Comparison of ENCODE assay signal across 10 cellular contexts in the genomic region with DNA sequence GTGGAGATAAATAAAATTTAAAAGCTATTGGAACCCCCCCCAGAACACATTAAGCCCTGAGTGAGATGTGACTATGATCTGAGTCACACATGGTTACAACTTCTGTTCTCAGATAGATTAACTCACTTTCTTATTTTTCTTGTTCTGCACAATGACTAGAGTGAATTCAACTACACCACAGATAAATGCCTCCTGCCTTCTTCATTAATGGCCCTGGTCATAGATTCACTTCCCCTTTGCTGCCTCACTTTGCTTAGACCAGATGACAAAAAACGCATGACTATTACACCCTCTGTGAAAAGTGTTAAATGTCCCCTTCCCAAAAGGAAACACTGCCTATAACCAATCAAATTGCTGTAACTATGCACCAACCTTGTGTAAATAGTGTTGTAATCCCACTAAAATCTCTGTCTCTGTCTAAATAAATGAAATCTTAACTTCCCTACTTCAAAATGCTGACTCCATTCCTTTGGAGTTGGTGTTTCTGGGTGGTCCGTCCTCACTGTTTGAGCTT. TPM values are rescaled to one million over a fixed set of nuclear protein-coding genes. Genes with fewer than 3 reads are reported as not detected.
DNase-seq lines count a peak whose midpoint lies in the region; ATAC-seq and TF ChIP-seq lines count a peak whose summit lies in the region.
"Had no signal": no experiment of that assay in that cellular context is flagged by ENCODE, and none has a peak within 500 bp of the region (broad histone marks: within the 10 kb centered on the region; RNA-seq: fewer than 3 reads in every experiment).

No MANE protein-coding gene starts in this region.

- no peak for TF ChIP-seq POLR2A in testis (IDR thresholded peaks at IDR 0.05)

- H3K27ac ChIP-seq in osteoblast (ENCODE audit: low read depth, low read length) (no peak overlapping the region), testis (no peak overlapping the region), caudate nucleus (ENCODE audit: low read depth, low read length) (no peak overlapping the region)

- H3K4me2 ChIP-seq in osteoblast (ENCODE audit: insufficient read depth, low read length): no peak overlapping the region

- 69 to 80% methylated on average over 2 of the region's 2 CpGs for WGBS in testis, 2 donors

- H3K4me3 ChIP-seq in osteoblast (ENCODE audit: insufficient read depth, low read length) (no peak overlapping the region), testis (no peak overlapping the region)

- peaks cover 14% of the 10 kb centered on the region for H3K27me3 Mint-ChIP-seq in T-helper 17 cell

- H3K36me3 ChIP-seq in osteoblast (ENCODE audit: insufficient read depth, low read length): no peaks in the 10 kb centered on the region
- H3K36me3 ChIP-seq in testis (ENCODE audit: low read depth, missing control alignments): no peaks in the 10 kb centered on the region

- H3K36me3 Mint-ChIP-seq in T-helper 17 cell (ENCODE audit: low read depth): no peaks in the 10 kb centered on the region
- H3K36me3 Mint-ChIP-seq: activated naive CD8-positive, alpha-beta T cell treated with anti-CD3 and anti-CD28 coated beads, Interleukin-2, amount 10 ng/mL, durations not matched to agents 7 days and 5 days; IgD-negative memory B cell had no signal

- ATAC-seq in GM19023 (IDR thresholded peaks at IDR 0.05; ENCODE audit: unreplicated experiment): peak; percentile 84
- peak; percentile 82 for ATAC-seq in HG03025 (IDR thresholded peaks at IDR 0.05; ENCODE audit: low FRiP score, unreplicated experiment)
- ATAC-seq in T-helper 17 cell: peak; percentile 39

- H3K9me3 ChIP-seq in T-helper 17 cell (ENCODE audit: control insufficient read depth, low read length, poor library complexity, severe bottlenecking) (no peaks in the 10 kb centered on the region), osteoblast (ENCODE audit: low read depth, low read length) (no peaks in the 10 kb centered on the region), testis (no peaks in the 10 kb centered on the region)

- DNase-seq in T-helper 17 cell: no peak
- peak; percentile 94 for DNase-seq in osteoblast (ENCODE audit: insufficient read length, low spot score, missing footprints)
- no peak for DNase-seq in testis
- no peak for DNase-seq in D341Med (ENCODE audit: low spot score)
- DNase-seq in caudate nucleus (lab: John Stamatoyannopoulos, UW): no peak
- DNase-seq in activated naive CD4-positive, alpha-beta T cell (lab: John Stamatoyannopoulos, UW): no peak
- DNase-seq: activated naive CD8-positive, alpha-beta T cell treated with anti-CD3 and anti-CD28 coated beads, Interleukin-2, amount 10 ng/mL, durations not matched to agents 7 days and 5 days had no signal

- intact Hi-C loops in testis (cut with DNase I; ENCODE audit: low total_unique reads): no loop called here

- no peaks in the 10 kb centered on the region for H3K79me2 ChIP-seq in osteoblast (ENCODE audit: insufficient read depth, low read length)

- peak overlapping the region; percentile 78 for H2AFZ ChIP-seq in osteoblast (ENCODE audit: low read length)

- no peaks in the 10 kb centered on the region for H3K4me1 Mint-ChIP-seq in T-helper 17 cell
- H3K4me1 Mint-ChIP-seq: activated naive CD8-positive, alpha-beta T cell treated with anti-CD3 and anti-CD28 coated beads, Interleukin-2, amount 10 ng/mL, durations not matched to agents 7 days and 5 days had no signal

- no peaks in the 10 kb centered on the region for H4K20me1 ChIP-seq in osteoblast (ENCODE audit: insufficient read depth, low read length)

- TF ChIP-seq CTCF in osteoblast (IDR thresholded peaks at IDR 0.05; ENCODE audit: extremely low read depth, low read depth, low read length): no peak
- no peak for TF ChIP-seq CTCF in testis (IDR thresholded peaks at IDR 0.05)

- H3K27me3 ChIP-seq in osteoblast (ENCODE audit: insufficient read depth, low read length): no peaks in the 10 kb centered on the region
- no peaks in the 10 kb centered on the region for H3K27me3 ChIP-seq in testis

- H3K4me1 ChIP-seq in osteoblast (ENCODE audit: insufficient read depth, low read length): peaks cover 8% of the 10 kb centered on the region
- no peaks in the 10 kb centered on the region for H3K4me1 ChIP-seq in testis

- no peak overlapping the region for H3K4me3 Mint-ChIP-seq in T-helper 17 cell
- H3K4me3 Mint-ChIP-seq: activated naive CD8-positive, alpha-beta T cell treated with anti-CD3 and anti-CD28 coated beads, Interleukin-2, amount 10 ng/mL, durations not matched to agents 7 days and 5 days; IgD-negative memory B cell had no signal

- no peak overlapping the region for H3K27ac Mint-ChIP-seq in T-helper 17 cell
- H3K27ac Mint-ChIP-seq: activated naive CD8-positive, alpha-beta T cell treated with anti-CD3 and anti-CD28 coated beads, Interleukin-2, amount 10 ng/mL, durations not matched to agents 7 days and 5 days; IgD-negative memory B cell had no signal

RNA-seq across cellular contexts. Expression of a gene that starts 49.4 kb away (rescaled TPM):
- total RNA-seq in T-helper 17 cell (not detected), osteoblast (under 0.01 TPM in 1 of 2 replicates, not detected in the other), testis (1 to 10 TPM in 1 of 2 donors, under 1 TPM in 1; 0.87 to 1.3 TPM)
- 6.9 TPM for polyA plus RNA-seq in testis (ENCODE audit: insufficient read depth, low read depth, low replicate concordance)
- total RNA-seq: activated naive CD8-positive, alpha-beta T cell treated with anti-CD3 and anti-CD28 coated beads, Interleukin-2, amount 10 ng/mL, durations not matched to agents 7 days and 5 days had no signal
- polyA plus RNA-seq: IgD-negative memory B cell had no signal
